In genomic region chr4:145276044-145276443, GRCh38 we compare ENCODE assay signal across 18 cellular contexts.
DNase-seq lines count a peak whose midpoint lies in the region; ATAC-seq, FAIRE-seq and TF ChIP-seq lines count a peak whose summit lies in the region.
"Had no signal": no experiment of that assay in that cellular context is flagged by ENCODE, and none has a peak within 500 bp of the region (broad histone marks: within the 10 kb centered on the region; RNA-seq: fewer than 3 reads in every experiment).

No MANE protein-coding gene starts in this region.

- no peaks in the 10 kb centered on the region for H3K79me1 ChIP-seq in H1 (ENCODE audit: low read depth, low read length)

- no peak for ATAC-seq in HepG2
- ATAC-seq in right lobe of liver, result no peak
- ATAC-seq in GM21526 (IDR thresholded peaks at IDR 0.05; ENCODE audit: low FRiP score, unreplicated experiment), result no peak

- no TSS peak for BruUV-seq in HepG2 (replicated peaks; lab: Mats Ljungman, UMichigan)

- H3K23me2 ChIP-seq in H1 (ENCODE audit: low read depth, low read length), result no peaks in the 10 kb centered on the region

- DNase-seq in HepG2 (ENCODE audit: low spot score) (no peak), right lobe of liver (no peak), H1 (ENCODE audit: low read depth in 1 of 2, low spot score in 2 of 2) (no peak), myocyte (ENCODE audit: low read depth) (peak; percentile 80), NCI-H146 treated with DMSO at 0.1 percent for 48 hours (lab: John Stamatoyannopoulos, UW; ENCODE audit: unreplicated experiment) (no peak), testis (no peak)
- DNase-seq: C1 segment of cervical spinal cord; Calu3; CD4-positive, alpha-beta T cell; DMS153; DMS79 treated with DMSO at 0.1 percent for 48 hours; EL; GOT3 had no signal

- no peak for TF ChIP-seq EP300 in HepG2 (IDR thresholded peaks at IDR 0.05; ENCODE audit: low read depth in 2 of 2, low read length in 2 of 2)
- TF ChIP-seq EP300 in HepG2 (CRISPR knock-in tag; IDR thresholded peaks at IDR 0.05; ENCODE audit: borderline replicate concordance), result no peak
- TF ChIP-seq EP300 in H1 (IDR thresholded peaks at IDR 0.05; ENCODE audit: borderline replicate concordance in 1 of 2, low read depth in 2 of 2, low read length in 2 of 2), result no peak

- H3K4me3 ChIP-seq in HepG2 (replicated peaks in 1 of 3; ENCODE audit: insufficient read depth in 1 of 3, low read depth in 2 of 3, low read length in 3 of 3) (no peak overlapping the region), right lobe of liver (no peak overlapping the region), H1 (ENCODE audit: extremely low read depth in 1 of 4, insufficient read depth in 2 of 4, low read depth in 3 of 4, low read length in 4 of 4) (no peak overlapping the region), testis (no peak overlapping the region)
- H3K4me3 ChIP-seq: HAP-1 had no signal

- POLR2A ChIA-PET in HepG2 (lab: Yijun Ruan, JAX) (no interaction called here), H1 (lab: Charles Lee; ENCODE audit: partially characterized antibody) (no interaction called here)

- no peak overlapping the region for H2BK120ac ChIP-seq in H1 (replicated peaks; ENCODE audit: low read depth, low read length)

- H2BK5ac ChIP-seq in H1 (ENCODE audit: low read depth, low read length), result no peak overlapping the region

- H3K36me3 ChIP-seq in HepG2 (replicated peaks in 1 of 2; ENCODE audit: control insufficient read depth in 1 of 2, insufficient read depth in 2 of 2, low read length in 2 of 2) (no peaks in the 10 kb centered on the region), right lobe of liver (no peaks in the 10 kb centered on the region), H1 (ENCODE audit: control insufficient read depth in 2 of 4, insufficient read depth in 4 of 4, low read length in 3 of 4) (no peaks in the 10 kb centered on the region), testis (ENCODE audit: low read depth, missing control alignments) (no peaks in the 10 kb centered on the region)
- H3K36me3 ChIP-seq: HAP-1 had no signal

- H3K79me2 ChIP-seq in HepG2 (ENCODE audit: insufficient read depth, low read length) (no peaks in the 10 kb centered on the region), H1 (ENCODE audit: control insufficient read depth in 1 of 2, insufficient read depth in 2 of 2, low read length in 2 of 2) (no peaks in the 10 kb centered on the region)

- TF ChIP-seq RAD21 in HepG2 (CRISPR knock-in tag; IDR thresholded peaks at IDR 0.05), result no peak
- no peak for TF ChIP-seq RAD21 in H1 (IDR thresholded peaks at IDR 0.05 in 1 of 2, conservative IDR thresholded peaks at IDR 0.05 in 1 of 2; ENCODE audit: low read depth in 2 of 2, low read length in 2 of 2)

- no peak overlapping the region for H4K5ac ChIP-seq in H1 (ENCODE audit: insufficient read length, low read depth, low read length)

- H3K18ac ChIP-seq in H1 (ENCODE audit: extremely low read depth, low read length), result no peak overlapping the region

- in situ Hi-C loops in HepG2 (cut with HindIII; ENCODE audit: extremely low pct_ligation_motif_present, low pct_unique_long_range_greater_than_20kb), result no loop called here

- no peak overlapping the region for H2BK15ac ChIP-seq in H1 (ENCODE audit: low read length)

- FAIRE-seq in HepG2 (lab: Jason Lieb, UNC) (no peak), H1 (lab: Jason Lieb, UNC) (no peak)
- FAIRE-seq: G401.6, GM12892 had no signal

- H3K9ac ChIP-seq in HepG2 (ENCODE audit: insufficient read depth, low read depth, low read length) (no peak overlapping the region), H1 (replicated peaks in 1 of 4; ENCODE audit: extremely low read depth in 1 of 4, low read depth in 3 of 4, low read length in 3 of 4) (no peak overlapping the region)
- H3K9ac ChIP-seq: KMS-11 had no signal

- H4K20me1 ChIP-seq in HepG2 (ENCODE audit: insufficient read depth, low read length) (no peaks in the 10 kb centered on the region), H1 (replicated peaks in 1 of 2; ENCODE audit: control insufficient read depth in 1 of 2, insufficient read depth in 2 of 2, low read length in 2 of 2) (no peaks in the 10 kb centered on the region)

- TF ChIP-seq POLR2A in HepG2 (IDR thresholded peaks at IDR 0.05; ENCODE audit: insufficient read depth in 1 of 2, low read depth in 2 of 2, low read length in 2 of 2) (no peak), right lobe of liver (IDR thresholded peaks at IDR 0.05) (no peak), H1 (IDR thresholded peaks at IDR 0.05; ENCODE audit: control extremely low read depth in 1 of 2, low read depth in 2 of 2, low read length in 2 of 2) (no peak), testis (IDR thresholded peaks at IDR 0.05) (no peak)

- no peak overlapping the region for H4K8ac ChIP-seq in H1 (ENCODE audit: extremely low read depth, insufficient read depth, low read length)

- TF ChIP-seq CTCF in HepG2 (CRISPR knock-in tag; IDR thresholded peaks at IDR 0.05) (no peak), right lobe of liver (IDR thresholded peaks at IDR 0.05) (no peak), H1 (IDR thresholded peaks at IDR 0.05; ENCODE audit: control extremely low read depth in 1 of 3, insufficient read depth in 1 of 3, low read depth in 1 of 3, low read length in 3 of 3) (no peak), testis (IDR thresholded peaks at IDR 0.05) (no peak)

- no peak overlapping the region for H3K4me2 ChIP-seq in HepG2 (ENCODE audit: low read depth, low read length)
- no peak overlapping the region for H3K4me2 ChIP-seq in H1 (ENCODE audit: insufficient read depth in 1 of 2, low read depth in 2 of 2, low read length in 2 of 2)
- H3K4me2 ChIP-seq: KMS-11 had no signal

- H2AK5ac ChIP-seq in H1 (ENCODE audit: low read depth, low read length), result no peak overlapping the region

- peaks cover 0 to 3% of the 10 kb centered on the region in 2 experiments; a peak in 1 of 5 replicates for H3K27me3 ChIP-seq in HepG2 (ENCODE audit: control insufficient read depth in 1 of 2, insufficient read depth in 2 of 2, low read length in 2 of 2)
- no peaks in the 10 kb centered on the region for H3K27me3 ChIP-seq in right lobe of liver
- H3K27me3 ChIP-seq in H1 (replicated peaks in 1 of 4; ENCODE audit: control insufficient read depth in 3 of 4, extremely low read depth in 1 of 4, insufficient read depth in 3 of 4, low read length in 3 of 4), result no peaks in the 10 kb centered on the region
- H3K27me3 ChIP-seq in testis, result no peaks in the 10 kb centered on the region

- H2BK20ac ChIP-seq in H1 (ENCODE audit: low read length), result no peak overlapping the region

- intact Hi-C loops in HepG2 (cut with micrococcal nuclease; ENCODE audit: unreplicated experiment), result no loop called here
- intact Hi-C loops in right lobe of liver (cut with DNase I), result no loop called here
- intact Hi-C loops in testis (cut with DNase I; ENCODE audit: low total_unique reads), result no loop called here

- no peak overlapping the region for H4K91ac ChIP-seq in H1 (replicated peaks; ENCODE audit: insufficient read length, low read length)

- H3K4me1 ChIP-seq in HepG2 (ENCODE audit: insufficient read depth, low read length), result peaks cover 5% of the 10 kb centered on the region; the same call in 1 of the 2 replicates
- H3K4me1 ChIP-seq in right lobe of liver, result peaks cover 0 to 3% (median 0%) of the 10 kb centered on the region in 4 donors
- H3K4me1 ChIP-seq in H1 (replicated peaks in 1 of 4; ENCODE audit: control insufficient read depth in 3 of 4, insufficient read depth in 4 of 4, low read length in 3 of 4), result no peaks in the 10 kb centered on the region
- H3K4me1 ChIP-seq in testis, result no peaks in the 10 kb centered on the region
- H3K4me1 ChIP-seq: HAP-1 had no signal

- no peak overlapping the region for H3K27ac ChIP-seq in HepG2 (ENCODE audit: extremely low read length, insufficient read depth, low read length)
- no peak overlapping the region for H3K27ac ChIP-seq in right lobe of liver
- no peak overlapping the region for H3K27ac ChIP-seq in H1 (ENCODE audit: low read depth, low read length)
- no peak overlapping the region for H3K27ac ChIP-seq in testis
- H3K27ac ChIP-seq: KMS-11 had no signal

- no peak overlapping the region for H3K14ac ChIP-seq in H1 (ENCODE audit: insufficient read length)

- under 1% methylated on average over 4 of the region's 4 CpGs for WGBS in HepG2 (ENCODE audit: low lambda C conversion rate)
- WGBS in right lobe of liver (ENCODE audit: insufficient coverage, low coverage, low lambda C conversion rate, missing lambda C conversion rate), result 75% methylated on average over 4 of the region's 4 CpGs
- WGBS in H1 (ENCODE audit: extremely low coverage in 1 of 2, insufficient coverage in 1 of 2, insufficient read length in 1 of 2, insufficient replicate concordance in 2 of 2, low coverage in 1 of 2, low lambda C conversion rate in 2 of 2, missing lambda C conversion rate in 1 of 2), 2 experiments, result 92% methylated on average over 4 of the region's 4 CpGs; no CpG with 5 or more reads in 1 of the 2 experiments
- 78 to 81% methylated on average over 4 of the region's 4 CpGs for WGBS in testis, 2 donors

- H3K4ac ChIP-seq in H1 (replicated peaks; ENCODE audit: insufficient read length, low read depth, low read length), result no peak overlapping the region

- no peaks in the 10 kb centered on the region for H3K9me3 ChIP-seq in HepG2 (ENCODE audit: low read length)
- H3K9me3 ChIP-seq in right lobe of liver, result no peaks in the 10 kb centered on the region
- H3K9me3 ChIP-seq in H1 (ENCODE audit: insufficient read depth in 2 of 2, low read depth in 1 of 2, low read length in 1 of 2), result no peaks in the 10 kb centered on the region
- H3K9me3 ChIP-seq in testis, result no peaks in the 10 kb centered on the region
- H3K9me3 ChIP-seq: HAP-1 had no signal

- H2AFZ ChIP-seq in HepG2 (ENCODE audit: low read length) (no peak overlapping the region), H1 (ENCODE audit: low read length) (no peak overlapping the region)

- H3K56ac ChIP-seq in H1 (replicated peaks; ENCODE audit: insufficient read length, low read depth, low read length), result no peak overlapping the region

- H2BK12ac ChIP-seq in H1 (ENCODE audit: low read depth, low read length), result no peak overlapping the region

- CTCF ChIA-PET in HepG2 (lab: Yijun Ruan, JAX; ENCODE audit: low intra/inter-chr PET ratio, low total read pairs) (no interaction called here), H1 (lab: Charles Lee; ENCODE audit: partially characterized antibody) (interaction anchor here (0.6 kb wide), 1 partner anchor 28 kb away, joined by 3 read pairs; no protein-coding TSS in a partner anchor)

- H3K23ac ChIP-seq in H1 (ENCODE audit: insufficient read length), result no peak overlapping the region

TF ChIP-seq in HepG2, 621 proteins besides CTCF, POLR2A, EP300 and RAD21 (continues in another document):
- TF ChIP-seq MAFK (conservative IDR thresholded peaks at IDR 0.05 in 1 of 2, IDR thresholded peaks at IDR 0.05 in 1 of 2; ENCODE audit: low read length in 2 of 2), result peak; percentile 87 to 93

TF ChIP-seq in H1, 55 proteins besides CTCF, POLR2A, EP300 and RAD21:
- peak; percentile 57 for TF ChIP-seq MAFK (IDR thresholded peaks at IDR 0.05; ENCODE audit: low read depth, low read length)
- TF ChIP-seq ATF3 (IDR thresholded peaks at IDR 0.05; ENCODE audit: insufficient read depth, low read depth, low read length), result no peak

Comparison
In these comparisons a context has a peak if more than half of its experiments do, and no peak if none do; other contexts are left out.
1. Of the 41 proteins assayed by ChIP-seq in both HepG2 and H1: peak only in HepG2: none; only in H1: none; in both: MAFK; in neither: 40.